Comparison of ENCODE assay signal across 14 cellular contexts in genomic region chr17:9211133-9211765, GRCh38.
"Had no signal": no experiment of that assay in that cellular context is flagged by ENCODE, and none has a peak within 500 bp of the region (broad histone marks: within the 10 kb centered on the region; RNA-seq: fewer than 3 reads in every experiment).

No MANE protein-coding gene starts in this region.

- H3K4me1 Mint-ChIP-seq: memory B cell; natural killer cell; stimulated activated memory B cell treated with anti-CD40 and anti-IgM and Interleukin-4, amounts not matched to agents 10 μg/mL and 1 μg/mL and 100 μg/mL, for 72 hours had no signal

- H3K36me3 ChIP-seq: left lung, neutrophil had no signal

- H3K27ac ChIP-seq: dorsolateral prefrontal cortex, hepatocyte, left lung, neutrophil, parathyroid adenoma had no signal

- H3K27me3 ChIP-seq: hepatocyte, neutrophil had no signal

- H3K9ac ChIP-seq: parathyroid adenoma had no signal

- H3K27me3 Mint-ChIP-seq: memory B cell; stimulated activated memory B cell treated with anti-CD40 and anti-IgM and Interleukin-4, amounts not matched to agents 10 μg/mL and 1 μg/mL and 100 μg/mL, for 72 hours had no signal

- DNase-seq: activated CD4-positive, alpha-beta T cell treated with anti-CD3 and anti-CD28 coated beads for 1 hour; activated CD4-positive, alpha-beta T cell treated with anti-CD3 and anti-CD28 coated beads, Interleukin-2, amount 50 U/mL, for 48 hours; activated naive CD4-positive, alpha-beta T cell treated with anti-CD3 and anti-CD28 coated beads, Interleukin-2, amount 50 U/mL, for 16 hours; activated T-cell treated with anti-CD3 and anti-CD28 coated beads, Interleukin-2, amount 50 U/mL, for 1 hour; dorsolateral prefrontal cortex; erythroblast; natural killer cell; T1000 had no signal

- ATAC-seq: left lung; natural killer cell; stimulated activated memory B cell treated with anti-CD40 and anti-IgM and Interleukin-4, amounts not matched to agents 10 μg/mL and 1 μg/mL and 100 μg/mL, for 72 hours had no signal

- H3K4me3 Mint-ChIP-seq: memory B cell; natural killer cell; stimulated activated memory B cell treated with anti-CD40 and anti-IgM and Interleukin-4, amounts not matched to agents 10 μg/mL and 1 μg/mL and 100 μg/mL, for 72 hours had no signal

- H3K4me1 ChIP-seq: parathyroid adenoma had no signal

- H3K9me3 ChIP-seq: neutrophil had no signal

- H3K4me3 ChIP-seq: dorsolateral prefrontal cortex, hepatocyte, left lung had no signal

- H3K27ac Mint-ChIP-seq: memory B cell; natural killer cell; stimulated activated memory B cell treated with anti-CD40 and anti-IgM and Interleukin-4, amounts not matched to agents 10 μg/mL and 1 μg/mL and 100 μg/mL, for 72 hours had no signal
